Comparison of ENCODE assay signal across 8 cellular contexts in the genomic region with DNA sequence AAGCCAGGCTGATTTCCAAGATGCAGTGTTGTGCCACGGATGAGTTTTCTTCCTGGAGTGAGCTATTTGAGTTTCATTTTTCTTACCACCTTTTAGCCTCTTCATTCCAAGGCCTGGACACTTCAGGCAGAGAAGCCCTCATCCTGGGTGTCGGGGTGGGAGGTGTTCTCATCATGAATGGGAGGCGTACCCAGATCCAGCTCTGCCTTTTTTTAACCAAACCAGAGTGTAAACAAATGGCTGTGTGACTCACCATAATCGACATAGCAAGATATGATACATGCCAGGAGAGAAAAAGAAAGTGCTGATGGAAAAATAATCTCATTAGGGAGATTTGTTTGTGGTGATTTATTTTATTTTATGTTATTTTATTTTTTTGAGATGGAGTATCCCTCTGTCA.
DNase-seq lines count a peak whose midpoint lies in the region; ATAC-seq and TF ChIP-seq lines count a peak whose summit lies in the region.

No MANE protein-coding gene starts in this region.

- ATAC-seq in HG03432 (IDR thresholded peaks at IDR 0.05; ENCODE audit: unreplicated experiment) (no peak), HG03097 (IDR thresholded peaks at IDR 0.05; ENCODE audit: low FRiP score, unreplicated experiment) (no peak)

- peaks cover 43% of the 10 kb centered on the region for H3K4me1 ChIP-seq in Loucy (ENCODE audit: insufficient read depth, low read length, poor library complexity, severe bottlenecking)

- DNase-seq in Caki2 (ENCODE audit: low read depth), result peak; percentile 88
- peak; percentile 23 to 29 for DNase-seq in activated CD4-positive, alpha-beta T cell treated with anti-CD3 and anti-CD28 coated beads, Interleukin-2, amount 50 U/mL, for 4 hours
- peak; percentile 91 for DNase-seq in fibroblast of mammary gland (ENCODE audit: low read depth)
- peak; percentile 92 for DNase-seq in renal cortical epithelial cell (ENCODE audit: low read depth)
- DNase-seq in iPS-NIHi11 (ENCODE audit: low spot score), result no peak

- H4K20me1 ChIP-seq in Loucy (ENCODE audit: insufficient read depth, low read length, poor library complexity, severe bottlenecking), result no peaks in the 10 kb centered on the region

- H3K36me3 ChIP-seq in Loucy (ENCODE audit: insufficient read depth, low read length), result no peaks in the 10 kb centered on the region

- H3F3A ChIP-seq in Loucy (ENCODE audit: low read depth), result no peaks in the 10 kb centered on the region

- no peaks in the 10 kb centered on the region for H3K9me3 ChIP-seq in Loucy (ENCODE audit: insufficient read depth, low read depth, low read length)

- no peak for TF ChIP-seq CTCF in Loucy (conservative IDR thresholded peaks at IDR 0.05; ENCODE audit: low read length)
- no peak for TF ChIP-seq CTCF in fibroblast of mammary gland (conservative IDR thresholded peaks at IDR 0.05; ENCODE audit: control insufficient read depth, insufficient read depth, low read depth, low read length)

- in situ Hi-C loops in Caki2 (cut with HindIII; ENCODE audit: low pct_unique_long_range_greater_than_20kb, low sequenced_read_pairs), result no loop called here

- H3K79me2 ChIP-seq in Loucy (ENCODE audit: insufficient read depth, low read length), result no peaks in the 10 kb centered on the region

- H2AFZ ChIP-seq in Loucy (ENCODE audit: low read length), result peak overlapping the region; percentile 69

- H3K4me3 ChIP-seq in Loucy (ENCODE audit: low read length, poor library complexity, severe bottlenecking) (peak overlapping the region; percentile 25), fibroblast of mammary gland (ENCODE audit: control insufficient read depth, low read depth, low read length) (no peak overlapping the region)

- peak overlapping the region; percentile 20 for H3K9ac ChIP-seq in Loucy (ENCODE audit: low read depth, low read length, poor library complexity, severe bottlenecking)

- H3K27me3 ChIP-seq in Loucy (ENCODE audit: insufficient read depth, low read length, poor library complexity, severe bottlenecking), result no peaks in the 10 kb centered on the region

- H3K9me2 ChIP-seq in Loucy (replicated peaks; ENCODE audit: low read depth, low read length), result no peaks in the 10 kb centered on the region

- peak overlapping the region; percentile 59 for H3K4me2 ChIP-seq in Loucy (ENCODE audit: low read depth, low read length, poor library complexity, severe bottlenecking)
